Comparison of ENCODE assay signal across 2 cellular contexts in the genomic region with DNA sequence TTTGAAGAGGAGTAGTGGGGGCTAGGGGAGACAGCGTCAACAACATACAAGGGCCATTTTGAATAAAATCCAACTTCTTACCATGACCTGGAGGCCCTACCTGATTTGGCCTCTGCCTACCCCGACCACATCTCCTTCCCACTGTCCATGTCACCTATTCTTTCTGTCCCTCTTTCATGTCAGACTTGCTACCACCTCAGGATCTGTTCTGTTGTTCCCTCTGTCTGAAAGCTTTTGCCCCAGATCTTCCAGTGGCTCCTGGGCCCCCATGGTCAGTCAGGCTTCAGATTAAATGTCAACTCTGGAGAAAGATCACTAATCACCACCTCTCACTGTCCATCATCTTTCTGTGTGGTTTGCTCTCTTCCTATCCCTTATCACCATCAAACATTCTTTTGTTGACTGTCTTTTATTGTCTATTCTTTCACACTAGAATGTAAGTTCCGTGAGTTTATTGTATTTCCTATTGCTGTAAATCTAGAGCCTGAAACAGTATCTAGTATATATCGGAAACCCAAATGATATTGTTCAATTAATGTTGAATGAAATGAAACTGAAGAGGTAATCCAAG.
TF ChIP-seq lines count a peak whose summit lies in the region.

No MANE protein-coding gene starts in this region.

TF ChIP-seq in SK-N-SH, 30 proteins besides CTCF, POLR2A, EP300 and RAD21 (continued from another document):
- TF ChIP-seq, protein P1, sequence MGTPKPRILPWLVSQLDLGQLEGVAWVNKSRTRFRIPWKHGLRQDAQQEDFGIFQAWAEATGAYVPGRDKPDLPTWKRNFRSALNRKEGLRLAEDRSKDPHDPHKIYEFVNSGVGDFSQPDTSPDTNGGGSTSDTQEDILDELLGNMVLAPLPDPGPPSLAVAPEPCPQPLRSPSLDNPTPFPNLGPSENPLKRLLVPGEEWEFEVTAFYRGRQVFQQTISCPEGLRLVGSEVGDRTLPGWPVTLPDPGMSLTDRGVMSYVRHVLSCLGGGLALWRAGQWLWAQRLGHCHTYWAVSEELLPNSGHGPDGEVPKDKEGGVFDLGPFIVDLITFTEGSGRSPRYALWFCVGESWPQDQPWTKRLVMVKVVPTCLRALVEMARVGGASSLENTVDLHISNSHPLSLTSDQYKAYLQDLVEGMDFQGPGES (IDR thresholded peaks at IDR 0.05; ENCODE audit: low read depth, low read length), result no peak
- no peak for TF ChIP-seq TAF1 (IDR thresholded peaks at IDR 0.05; ENCODE audit: borderline replicate concordance, low read depth, low read length)
- no peak for TF ChIP-seq EZH2phosphoT487 (IDR thresholded peaks at IDR 0.05; ENCODE audit: borderline replicate concordance, low read depth)

TF ChIP-seq in SK-N-SH treated with all-trans-retinoic acid at 6 μM for 48 hours, 23 proteins besides CTCF, POLR2A, EP300 and RAD21:
- TF ChIP-seq, protein P2, sequence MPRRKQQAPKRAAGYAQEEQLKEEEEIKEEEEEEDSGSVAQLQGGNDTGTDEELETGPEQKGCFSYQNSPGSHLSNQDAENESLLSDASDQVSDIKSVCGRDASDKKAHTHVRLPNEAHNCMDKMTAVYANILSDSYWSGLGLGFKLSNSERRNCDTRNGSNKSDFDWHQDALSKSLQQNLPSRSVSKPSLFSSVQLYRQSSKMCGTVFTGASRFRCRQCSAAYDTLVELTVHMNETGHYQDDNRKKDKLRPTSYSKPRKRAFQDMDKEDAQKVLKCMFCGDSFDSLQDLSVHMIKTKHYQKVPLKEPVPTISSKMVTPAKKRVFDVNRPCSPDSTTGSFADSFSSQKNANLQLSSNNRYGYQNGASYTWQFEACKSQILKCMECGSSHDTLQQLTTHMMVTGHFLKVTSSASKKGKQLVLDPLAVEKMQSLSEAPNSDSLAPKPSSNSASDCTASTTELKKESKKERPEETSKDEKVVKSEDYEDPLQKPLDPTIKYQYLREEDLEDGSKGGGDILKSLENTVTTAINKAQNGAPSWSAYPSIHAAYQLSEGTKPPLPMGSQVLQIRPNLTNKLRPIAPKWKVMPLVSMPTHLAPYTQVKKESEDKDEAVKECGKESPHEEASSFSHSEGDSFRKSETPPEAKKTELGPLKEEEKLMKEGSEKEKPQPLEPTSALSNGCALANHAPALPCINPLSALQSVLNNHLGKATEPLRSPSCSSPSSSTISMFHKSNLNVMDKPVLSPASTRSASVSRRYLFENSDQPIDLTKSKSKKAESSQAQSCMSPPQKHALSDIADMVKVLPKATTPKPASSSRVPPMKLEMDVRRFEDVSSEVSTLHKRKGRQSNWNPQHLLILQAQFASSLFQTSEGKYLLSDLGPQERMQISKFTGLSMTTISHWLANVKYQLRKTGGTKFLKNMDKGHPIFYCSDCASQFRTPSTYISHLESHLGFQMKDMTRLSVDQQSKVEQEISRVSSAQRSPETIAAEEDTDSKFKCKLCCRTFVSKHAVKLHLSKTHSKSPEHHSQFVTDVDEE (CRISPR knock-in tag; IDR thresholded peaks at IDR 0.05), result no peak
- no peak for TF ChIP-seq ZNF565 (CRISPR knock-in tag; conservative IDR thresholded peaks at IDR 0.05; ENCODE audit: low read depth)
- TF ChIP-seq SNAI2 (CRISPR knock-in tag; IDR thresholded peaks at IDR 0.05), result no peak
- no peak for TF ChIP-seq PATZ1 (CRISPR knock-in tag; IDR thresholded peaks at IDR 0.05; ENCODE audit: borderline replicate concordance)
- TF ChIP-seq, protein P3, sequence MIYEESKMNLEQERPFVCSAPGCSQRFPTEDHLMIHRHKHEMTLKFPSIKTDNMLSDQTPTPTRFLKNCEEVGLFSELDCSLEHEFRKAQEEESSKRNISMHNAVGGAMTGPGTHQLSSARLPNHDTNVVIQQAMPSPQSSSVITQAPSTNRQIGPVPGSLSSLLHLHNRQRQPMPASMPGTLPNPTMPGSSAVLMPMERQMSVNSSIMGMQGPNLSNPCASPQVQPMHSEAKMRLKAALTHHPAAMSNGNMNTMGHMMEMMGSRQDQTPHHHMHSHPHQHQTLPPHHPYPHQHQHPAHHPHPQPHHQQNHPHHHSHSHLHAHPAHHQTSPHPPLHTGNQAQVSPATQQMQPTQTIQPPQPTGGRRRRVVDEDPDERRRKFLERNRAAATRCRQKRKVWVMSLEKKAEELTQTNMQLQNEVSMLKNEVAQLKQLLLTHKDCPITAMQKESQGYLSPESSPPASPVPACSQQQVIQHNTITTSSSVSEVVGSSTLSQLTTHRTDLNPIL (CRISPR knock-in tag; IDR thresholded peaks at IDR 0.05; ENCODE audit: low read depth), result no peak
- TF ChIP-seq ARNTL (CRISPR knock-in tag; IDR thresholded peaks at IDR 0.05; ENCODE audit: borderline replicate concordance, low read depth), result no peak
- TF ChIP-seq OSR1 (CRISPR knock-in tag; IDR thresholded peaks at IDR 0.05), result no peak
- TF ChIP-seq ZFP30 (CRISPR knock-in tag; IDR thresholded peaks at IDR 0.05), result no peak
- no peak for TF ChIP-seq ZNF8 (CRISPR knock-in tag; IDR thresholded peaks at IDR 0.05)
- TF ChIP-seq CSDC2 (CRISPR knock-in tag; IDR thresholded peaks at IDR 0.05), result no peak
- TF ChIP-seq PPARA (CRISPR knock-in tag; IDR thresholded peaks at IDR 0.05; ENCODE audit: borderline replicate concordance), result no peak
- TF ChIP-seq ZFP3 (CRISPR knock-in tag; IDR thresholded peaks at IDR 0.05), result no peak
- no peak for TF ChIP-seq BACH2 (CRISPR knock-in tag; IDR thresholded peaks at IDR 0.05; ENCODE audit: borderline replicate concordance)
- TF ChIP-seq CSRNP3 (CRISPR knock-in tag; IDR thresholded peaks at IDR 0.05), result no peak
- TF ChIP-seq, protein P4, sequence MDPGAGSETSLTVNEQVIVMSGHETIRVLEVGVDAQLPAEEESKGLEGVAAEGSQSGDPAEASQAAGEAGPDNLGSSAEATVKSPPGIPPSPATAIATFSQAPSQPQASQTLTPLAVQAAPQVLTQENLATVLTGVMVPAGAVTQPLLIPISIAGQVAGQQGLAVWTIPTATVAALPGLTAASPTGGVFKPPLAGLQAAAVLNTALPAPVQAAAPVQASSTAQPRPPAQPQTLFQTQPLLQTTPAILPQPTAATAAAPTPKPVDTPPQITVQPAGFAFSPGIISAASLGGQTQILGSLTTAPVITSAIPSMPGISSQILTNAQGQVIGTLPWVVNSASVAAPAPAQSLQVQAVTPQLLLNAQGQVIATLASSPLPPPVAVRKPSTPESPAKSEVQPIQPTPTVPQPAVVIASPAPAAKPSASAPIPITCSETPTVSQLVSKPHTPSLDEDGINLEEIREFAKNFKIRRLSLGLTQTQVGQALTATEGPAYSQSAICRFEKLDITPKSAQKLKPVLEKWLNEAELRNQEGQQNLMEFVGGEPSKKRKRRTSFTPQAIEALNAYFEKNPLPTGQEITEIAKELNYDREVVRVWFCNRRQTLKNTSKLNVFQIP (CRISPR knock-in tag; IDR thresholded peaks at IDR 0.05; ENCODE audit: borderline replicate concordance, low read depth), result no peak
- no peak for TF ChIP-seq ISL1 (CRISPR knock-in tag; IDR thresholded peaks at IDR 0.05)
- TF ChIP-seq ZC3H10 (CRISPR knock-in tag; IDR thresholded peaks at IDR 0.05), result no peak
- no peak for TF ChIP-seq RARB (CRISPR knock-in tag; IDR thresholded peaks at IDR 0.05)
